Comparison of ENCODE assay signal across 8 cellular contexts in genomic region chr6:42891199-42891722, GRCh38. TPM values are rescaled to one million over a fixed set of nuclear protein-coding genes. Genes with fewer than 3 reads are reported as not detected.
DNase-seq lines count a peak whose midpoint lies in the region; ATAC-seq and TF ChIP-seq lines count a peak whose summit lies in the region.

No MANE protein-coding gene starts in this region.

- H3K4me3 ChIP-seq in AG10803 (ENCODE audit: low read length) (peak overlapping the region; percentile 94), MG63 (peak overlapping the region; percentile 74), ectodermal cell (ENCODE audit: insufficient read depth, low read depth, low read length) (peak overlapping the region; percentile 87)

- H3K4me3 Mint-ChIP-seq in natural killer cell treated with Interleukin-12 subunit alpha and Interleukin-12 subunit beta and Interleukin-15 and Interleukin-18, amount 100 ng/mL, for 72 hours: peak overlapping the region; percentile 90

- H3K36me3 ChIP-seq in MG63 (0 out of 2 replicates have a peak, but pooled peaks cover 2% of the 10 kb centered on the region), ectodermal cell (ENCODE audit: control insufficient read depth, insufficient read depth, low read length) (no peaks in the 10 kb centered on the region)

- H3K4me1 ChIP-seq in ectodermal cell (ENCODE audit: control insufficient read depth, insufficient read depth, low read length): no peaks in the 10 kb centered on the region

- no peaks in the 10 kb centered on the region for H3K27me3 Mint-ChIP-seq in natural killer cell treated with Interleukin-12 subunit alpha and Interleukin-12 subunit beta and Interleukin-15 and Interleukin-18, amount 100 ng/mL, for 72 hours

- H3K4me1 Mint-ChIP-seq in natural killer cell treated with Interleukin-12 subunit alpha and Interleukin-12 subunit beta and Interleukin-15 and Interleukin-18, amount 100 ng/mL, for 72 hours (ENCODE audit: low read depth in 2 of 2): peaks cover 12 to 25% of the 10 kb centered on the region in 2 donors

- H3K27me3 ChIP-seq in MG63 (no peaks in the 10 kb centered on the region), ectodermal cell (ENCODE audit: control insufficient read depth, insufficient read depth, low read length, poor library complexity, severe bottlenecking) (no peaks in the 10 kb centered on the region)

- no peak for ATAC-seq in natural killer cell treated with Interleukin-12 subunit alpha and Interleukin-12 subunit beta and Interleukin-15 and Interleukin-18, amount 100 ng/mL, for 72 hours
- no peak for ATAC-seq in HG02571 (IDR thresholded peaks at IDR 0.05; ENCODE audit: unreplicated experiment)

- no peaks in the 10 kb centered on the region for H3K9me3 Mint-ChIP-seq in natural killer cell treated with Interleukin-12 subunit alpha and Interleukin-12 subunit beta and Interleukin-15 and Interleukin-18, amount 100 ng/mL, for 72 hours

- no peak overlapping the region for H3K27ac ChIP-seq in ectodermal cell (ENCODE audit: insufficient read depth, low read depth, low read length, poor library complexity, severe bottlenecking)

- TF ChIP-seq CTCF in AG10803 (conservative IDR thresholded peaks at IDR 0.05; ENCODE audit: low read length): no peak

- DNase-seq in AG10803 (ENCODE audit: low read depth) (no peak), MG63 (no peak), NCI-H1417 treated with DMSO at 0.1 percent for 48 hours (lab: John Stamatoyannopoulos, UW) (no peak), NCI-H1105 (lab: John Stamatoyannopoulos, UW) (no peak)
- DNase-seq in natural killer cell treated with Interleukin-12 subunit alpha and Interleukin-12 subunit beta and Interleukin-15 and Interleukin-18, amount 100 ng/mL, for 72 hours (ENCODE audit: low spot score): no peak
- DNase-seq in central memory CD4-positive, alpha-beta T cell: no peak

- 90 to 91% methylated on average over 17 of the region's 17 CpGs for WGBS in ectodermal cell, 2 experiments

- no peaks in the 10 kb centered on the region for H3K9me3 ChIP-seq in MG63
- H3K9me3 ChIP-seq in ectodermal cell (ENCODE audit: control insufficient read depth, low read length): no peaks in the 10 kb centered on the region

- H3K36me3 Mint-ChIP-seq in natural killer cell treated with Interleukin-12 subunit alpha and Interleukin-12 subunit beta and Interleukin-15 and Interleukin-18, amount 100 ng/mL, for 72 hours: peaks cover 1% of the 10 kb centered on the region

- peak overlapping the region; percentile 91 to 96 for H3K27ac Mint-ChIP-seq in natural killer cell treated with Interleukin-12 subunit alpha and Interleukin-12 subunit beta and Interleukin-15 and Interleukin-18, amount 100 ng/mL, for 72 hours

RNA-seq across cellular contexts. Expression of gene RPL7L1, which starts 11.8 kb away (rescaled TPM):
- total RNA-seq in MG63 (2014; rRNA removed; shearing (Covaris generic); ENCODE audit: low replicate concordance): 73.0 and 90.1 TPM in 2 replicates
- 95.4 TPM for polyA plus RNA-seq in ectodermal cell (2013, experiment 1 of 4)
- 107 TPM for polyA plus RNA-seq in ectodermal cell (2013, experiment 2 of 4)
- 74.8 TPM for polyA plus RNA-seq in ectodermal cell (2013, experiment 3 of 4)
- polyA plus RNA-seq in ectodermal cell (2013, experiment 4 of 4): 87.0 TPM
- total RNA-seq in natural killer cell treated with Interleukin-12 subunit alpha and Interleukin-12 subunit beta and Interleukin-15 and Interleukin-18, amount 100 ng/mL, for 72 hours: 100 to 1,000 TPM; 125 to 191 TPM

RNA-seq across cellular contexts. Expression of gene PTCRA, which starts 24.6 kb away (rescaled TPM):
- total RNA-seq in MG63 (2014; rRNA removed; shearing (Covaris generic); ENCODE audit: low replicate concordance): not detected in 2 replicates
- polyA plus RNA-seq in ectodermal cell (2013, experiment 1 of 4): not detected
- not detected for polyA plus RNA-seq in ectodermal cell (2013, experiment 2 of 4)
- not detected for polyA plus RNA-seq in ectodermal cell (2013, experiment 3 of 4)
- not detected for polyA plus RNA-seq in ectodermal cell (2013, experiment 4 of 4)
- total RNA-seq in natural killer cell treated with Interleukin-12 subunit alpha and Interleukin-12 subunit beta and Interleukin-15 and Interleukin-18, amount 100 ng/mL, for 72 hours: not detected

RNA-seq across cellular contexts. Expression of gene CNPY3, which starts 38.0 kb away (rescaled TPM):
- total RNA-seq in MG63 (2014; rRNA removed; shearing (Covaris generic); ENCODE audit: low replicate concordance): 25.2 and 27.2 TPM in 2 replicates
- 78.5 TPM for polyA plus RNA-seq in ectodermal cell (2013, experiment 1 of 4)
- polyA plus RNA-seq in ectodermal cell (2013, experiment 2 of 4): 76.9 TPM
- polyA plus RNA-seq in ectodermal cell (2013, experiment 3 of 4): 62.2 TPM
- 66.1 TPM for polyA plus RNA-seq in ectodermal cell (2013, experiment 4 of 4)
- 10 to 100 TPM; 35.4 to 38.2 TPM for total RNA-seq in natural killer cell treated with Interleukin-12 subunit alpha and Interleukin-12 subunit beta and Interleukin-15 and Interleukin-18, amount 100 ng/mL, for 72 hours
